In the genomic region with DNA sequence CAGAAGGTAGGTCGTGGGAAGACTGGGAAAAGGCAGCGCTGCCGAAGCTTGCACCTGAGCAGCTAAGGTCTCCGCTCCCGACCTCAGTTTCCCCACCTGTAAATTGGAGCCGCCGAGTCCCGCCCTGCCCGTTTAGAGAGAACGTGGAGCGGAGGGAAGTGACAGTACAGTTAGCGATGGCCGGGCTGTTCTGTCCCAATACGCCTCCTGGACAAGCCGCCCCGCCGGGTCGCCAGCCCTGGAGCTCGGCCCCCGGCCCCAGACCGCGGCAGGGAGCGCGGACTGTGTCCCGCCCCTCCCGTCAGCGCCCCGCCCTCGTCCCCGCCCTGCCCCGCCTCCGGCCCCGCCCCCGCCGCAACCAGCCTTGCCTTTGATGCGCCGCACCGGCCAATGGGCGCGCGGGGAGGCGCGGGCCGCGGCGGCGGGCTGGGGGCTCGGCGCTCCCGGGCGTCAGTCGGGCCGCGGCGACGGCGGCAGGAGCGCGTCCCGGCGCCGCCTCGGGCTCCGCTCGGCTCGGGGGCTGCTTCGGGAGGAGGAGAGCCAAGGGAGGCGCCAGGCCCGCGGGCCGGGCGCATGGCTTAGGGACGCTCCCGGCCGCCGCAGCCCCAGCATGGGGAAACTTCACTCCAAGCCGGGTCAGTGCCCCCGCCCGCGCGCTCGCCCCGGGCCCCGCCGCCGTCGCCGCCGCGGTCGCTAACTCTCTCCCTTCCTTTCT, we compare ENCODE assay signal across 1 cellular context.
TF ChIP-seq lines count a peak whose summit lies in the region.

A gene with protein sequence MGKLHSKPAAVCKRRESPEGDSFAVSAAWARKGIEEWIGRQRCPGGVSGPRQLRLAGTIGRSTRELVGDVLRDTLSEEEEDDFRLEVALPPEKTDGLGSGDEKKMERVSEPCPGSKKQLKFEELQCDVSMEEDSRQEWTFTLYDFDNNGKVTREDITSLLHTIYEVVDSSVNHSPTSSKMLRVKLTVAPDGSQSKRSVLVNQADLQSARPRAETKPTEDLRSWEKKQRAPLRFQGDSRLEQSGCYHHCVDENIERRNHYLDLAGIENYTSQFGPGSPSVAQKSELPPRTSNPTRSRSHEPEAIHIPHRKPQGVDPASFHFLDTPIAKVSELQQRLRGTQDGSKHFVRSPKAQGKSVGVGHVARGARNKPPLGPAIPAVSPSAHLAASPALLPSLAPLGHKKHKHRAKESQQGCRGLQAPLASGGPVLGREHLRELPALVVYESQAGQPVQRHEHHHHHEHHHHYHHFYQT (plus strand): TSS at position 453 of the 715 bp plus-strand sequence. CDS start 158 bp downstream, at position 611.

TF ChIP-seq in HepG2, 621 proteins besides CTCF, POLR2A, EP300 and RAD21 (continued from another document and continues in another):
- TF ChIP-seq, protein P1, sequence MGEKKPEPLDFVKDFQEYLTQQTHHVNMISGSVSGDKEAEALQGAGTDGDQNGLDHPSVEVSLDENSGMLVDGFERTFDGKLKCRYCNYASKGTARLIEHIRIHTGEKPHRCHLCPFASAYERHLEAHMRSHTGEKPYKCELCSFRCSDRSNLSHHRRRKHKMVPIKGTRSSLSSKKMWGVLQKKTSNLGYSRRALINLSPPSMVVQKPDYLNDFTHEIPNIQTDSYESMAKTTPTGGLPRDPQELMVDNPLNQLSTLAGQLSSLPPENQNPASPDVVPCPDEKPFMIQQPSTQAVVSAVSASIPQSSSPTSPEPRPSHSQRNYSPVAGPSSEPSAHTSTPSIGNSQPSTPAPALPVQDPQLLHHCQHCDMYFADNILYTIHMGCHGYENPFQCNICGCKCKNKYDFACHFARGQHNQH (CRISPR knock-in tag; IDR thresholded peaks at IDR 0.05): no peak
- TF ChIP-seq SKI (IDR thresholded peaks at IDR 0.05; ENCODE audit: partially characterized antibody) (peak; percentile 55), KAT8 (CRISPR knock-in tag; IDR thresholded peaks at IDR 0.05) (no peak; the same call in 1 of the 2 replicates), ZNF292 (CRISPR knock-in tag; IDR thresholded peaks at IDR 0.05; ENCODE audit: borderline replicate concordance, low read depth) (0 out of 2 replicates have a peak, but pooled peaks have one; percentile 3), ZNF3 (CRISPR knock-in tag; IDR thresholded peaks at IDR 0.05) (no peak), SP4 (CRISPR knock-in tag; IDR thresholded peaks at IDR 0.05) (peak; percentile 74), ETV6 (CRISPR knock-in tag; conservative IDR thresholded peaks at IDR 0.05) (no peak; the same call in 1 of the 2 replicates), SIN3A (IDR thresholded peaks at IDR 0.05; ENCODE audit: borderline replicate concordance, low read depth, low read length) (peak; percentile 75; the same call in 1 of the 2 replicates), ZNF619 (CRISPR knock-in tag; IDR thresholded peaks at IDR 0.05) (no peak), NFIB (CRISPR knock-in tag; IDR thresholded peaks at IDR 0.05; ENCODE audit: borderline replicate concordance) (no peak), ZNF816 (CRISPR knock-in tag; IDR thresholded peaks at IDR 0.05; ENCODE audit: borderline replicate concordance) (no peak; the same call in 1 of the 2 replicates), CAMTA2 (CRISPR knock-in tag; IDR thresholded peaks at IDR 0.05; ENCODE audit: borderline replicate concordance) (no peak), IKZF1 (IDR thresholded peaks at IDR 0.05) (no peak), AGO1 (IDR thresholded peaks at IDR 0.05; ENCODE audit: low read depth, low read length, poor library complexity, severe bottlenecking) (peak; percentile 30), NFKB2 (CRISPR knock-in tag; IDR thresholded peaks at IDR 0.05; ENCODE audit: borderline replicate concordance) (peak; percentile 33; the same call in 1 of the 2 replicates), FIP1L1 (IDR thresholded peaks at IDR 0.05; ENCODE audit: borderline replicate concordance, insufficient read depth, low read depth, low read length) (no peak)
- TF ChIP-seq, protein P2, sequence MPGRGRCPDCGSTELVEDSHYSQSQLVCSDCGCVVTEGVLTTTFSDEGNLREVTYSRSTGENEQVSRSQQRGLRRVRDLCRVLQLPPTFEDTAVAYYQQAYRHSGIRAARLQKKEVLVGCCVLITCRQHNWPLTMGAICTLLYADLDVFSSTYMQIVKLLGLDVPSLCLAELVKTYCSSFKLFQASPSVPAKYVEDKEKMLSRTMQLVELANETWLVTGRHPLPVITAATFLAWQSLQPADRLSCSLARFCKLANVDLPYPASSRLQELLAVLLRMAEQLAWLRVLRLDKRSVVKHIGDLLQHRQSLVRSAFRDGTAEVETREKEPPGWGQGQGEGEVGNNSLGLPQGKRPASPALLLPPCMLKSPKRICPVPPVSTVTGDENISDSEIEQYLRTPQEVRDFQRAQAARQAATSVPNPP (CRISPR knock-in tag; IDR thresholded peaks at IDR 0.05): no peak
- TF ChIP-seq, protein P3, sequence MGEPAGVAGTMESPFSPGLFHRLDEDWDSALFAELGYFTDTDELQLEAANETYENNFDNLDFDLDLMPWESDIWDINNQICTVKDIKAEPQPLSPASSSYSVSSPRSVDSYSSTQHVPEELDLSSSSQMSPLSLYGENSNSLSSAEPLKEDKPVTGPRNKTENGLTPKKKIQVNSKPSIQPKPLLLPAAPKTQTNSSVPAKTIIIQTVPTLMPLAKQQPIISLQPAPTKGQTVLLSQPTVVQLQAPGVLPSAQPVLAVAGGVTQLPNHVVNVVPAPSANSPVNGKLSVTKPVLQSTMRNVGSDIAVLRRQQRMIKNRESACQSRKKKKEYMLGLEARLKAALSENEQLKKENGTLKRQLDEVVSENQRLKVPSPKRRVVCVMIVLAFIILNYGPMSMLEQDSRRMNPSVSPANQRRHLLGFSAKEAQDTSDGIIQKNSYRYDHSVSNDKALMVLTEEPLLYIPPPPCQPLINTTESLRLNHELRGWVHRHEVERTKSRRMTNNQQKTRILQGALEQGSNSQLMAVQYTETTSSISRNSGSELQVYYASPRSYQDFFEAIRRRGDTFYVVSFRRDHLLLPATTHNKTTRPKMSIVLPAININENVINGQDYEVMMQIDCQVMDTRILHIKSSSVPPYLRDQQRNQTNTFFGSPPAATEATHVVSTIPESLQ (CRISPR knock-in tag; conservative IDR thresholded peaks at IDR 0.05): 0 out of 2 replicates have a peak, but pooled peaks have one; percentile 75
- TF ChIP-seq, protein P4, sequence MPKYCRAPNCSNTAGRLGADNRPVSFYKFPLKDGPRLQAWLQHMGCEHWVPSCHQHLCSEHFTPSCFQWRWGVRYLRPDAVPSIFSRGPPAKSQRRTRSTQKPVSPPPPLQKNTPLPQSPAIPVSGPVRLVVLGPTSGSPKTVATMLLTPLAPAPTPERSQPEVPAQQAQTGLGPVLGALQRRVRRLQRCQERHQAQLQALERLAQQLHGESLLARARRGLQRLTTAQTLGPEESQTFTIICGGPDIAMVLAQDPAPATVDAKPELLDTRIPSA (CRISPR knock-in tag; IDR thresholded peaks at IDR 0.05; ENCODE audit: borderline replicate concordance): no peak
- TF ChIP-seq, protein P5, sequence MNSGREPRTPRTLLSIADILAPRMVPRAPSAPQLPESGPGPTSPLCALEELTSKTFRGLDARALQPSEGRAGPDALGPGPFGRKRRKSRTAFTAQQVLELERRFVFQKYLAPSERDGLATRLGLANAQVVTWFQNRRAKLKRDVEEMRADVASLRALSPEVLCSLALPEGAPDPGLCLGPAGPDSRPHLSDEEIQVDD (CRISPR knock-in tag; IDR thresholded peaks at IDR 0.05; ENCODE audit: borderline replicate concordance): no peak
- TF ChIP-seq, protein P6, sequence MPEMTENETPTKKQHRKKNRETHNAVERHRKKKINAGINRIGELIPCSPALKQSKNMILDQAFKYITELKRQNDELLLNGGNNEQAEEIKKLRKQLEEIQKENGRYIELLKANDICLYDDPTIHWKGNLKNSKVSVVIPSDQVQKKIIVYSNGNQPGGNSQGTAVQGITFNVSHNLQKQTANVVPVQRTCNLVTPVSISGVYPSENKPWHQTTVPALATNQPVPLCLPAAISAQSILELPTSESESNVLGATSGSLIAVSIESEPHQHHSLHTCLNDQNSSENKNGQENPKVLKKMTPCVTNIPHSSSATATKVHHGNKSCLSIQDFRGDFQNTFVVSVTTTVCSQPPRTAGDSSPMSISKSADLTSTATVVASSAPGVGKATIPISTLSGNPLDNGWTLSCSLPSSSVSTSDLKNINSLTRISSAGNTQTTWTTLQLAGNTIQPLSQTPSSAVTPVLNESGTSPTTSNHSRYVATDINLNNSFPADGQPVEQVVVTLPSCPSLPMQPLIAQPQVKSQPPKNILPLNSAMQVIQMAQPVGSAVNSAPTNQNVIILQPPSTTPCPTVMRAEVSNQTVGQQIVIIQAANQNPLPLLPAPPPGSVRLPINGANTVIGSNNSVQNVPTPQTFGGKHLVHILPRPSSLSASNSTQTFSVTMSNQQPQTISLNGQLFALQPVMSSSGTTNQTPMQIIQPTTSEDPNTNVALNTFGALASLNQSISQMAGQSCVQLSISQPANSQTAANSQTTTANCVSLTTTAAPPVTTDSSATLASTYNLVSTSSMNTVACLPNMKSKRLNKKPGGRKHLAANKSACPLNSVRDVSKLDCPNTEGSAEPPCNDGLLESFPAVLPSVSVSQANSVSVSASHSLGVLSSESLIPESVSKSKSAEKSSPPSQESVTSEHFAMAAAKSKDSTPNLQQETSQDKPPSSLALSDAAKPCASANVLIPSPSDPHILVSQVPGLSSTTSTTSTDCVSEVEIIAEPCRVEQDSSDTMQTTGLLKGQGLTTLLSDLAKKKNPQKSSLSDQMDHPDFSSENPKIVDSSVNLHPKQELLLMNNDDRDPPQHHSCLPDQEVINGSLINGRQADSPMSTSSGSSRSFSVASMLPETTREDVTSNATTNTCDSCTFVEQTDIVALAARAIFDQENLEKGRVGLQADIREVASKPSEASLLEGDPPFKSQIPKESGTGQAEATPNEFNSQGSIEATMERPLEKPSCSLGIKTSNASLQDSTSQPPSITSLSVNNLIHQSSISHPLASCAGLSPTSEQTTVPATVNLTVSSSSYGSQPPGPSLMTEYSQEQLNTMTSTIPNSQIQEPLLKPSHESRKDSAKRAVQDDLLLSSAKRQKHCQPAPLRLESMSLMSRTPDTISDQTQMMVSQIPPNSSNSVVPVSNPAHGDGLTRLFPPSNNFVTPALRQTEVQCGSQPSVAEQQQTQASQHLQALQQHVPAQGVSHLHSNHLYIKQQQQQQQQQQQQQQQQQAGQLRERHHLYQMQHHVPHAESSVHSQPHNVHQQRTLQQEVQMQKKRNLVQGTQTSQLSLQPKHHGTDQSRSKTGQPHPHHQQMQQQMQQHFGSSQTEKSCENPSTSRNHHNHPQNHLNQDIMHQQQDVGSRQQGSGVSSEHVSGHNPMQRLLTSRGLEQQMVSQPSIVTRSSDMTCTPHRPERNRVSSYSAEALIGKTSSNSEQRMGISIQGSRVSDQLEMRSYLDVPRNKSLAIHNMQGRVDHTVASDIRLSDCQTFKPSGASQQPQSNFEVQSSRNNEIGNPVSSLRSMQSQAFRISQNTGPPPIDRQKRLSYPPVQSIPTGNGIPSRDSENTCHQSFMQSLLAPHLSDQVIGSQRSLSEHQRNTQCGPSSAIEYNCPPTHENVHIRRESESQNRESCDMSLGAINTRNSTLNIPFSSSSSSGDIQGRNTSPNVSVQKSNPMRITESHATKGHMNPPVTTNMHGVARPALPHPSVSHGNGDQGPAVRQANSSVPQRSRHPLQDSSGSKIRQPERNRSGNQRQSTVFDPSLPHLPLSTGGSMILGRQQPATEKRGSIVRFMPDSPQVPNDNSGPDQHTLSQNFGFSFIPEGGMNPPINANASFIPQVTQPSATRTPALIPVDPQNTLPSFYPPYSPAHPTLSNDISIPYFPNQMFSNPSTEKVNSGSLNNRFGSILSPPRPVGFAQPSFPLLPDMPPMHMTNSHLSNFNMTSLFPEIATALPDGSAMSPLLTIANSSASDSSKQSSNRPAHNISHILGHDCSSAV (CRISPR knock-in tag; IDR thresholded peaks at IDR 0.05; ENCODE audit: borderline replicate concordance): no peak
- TF ChIP-seq, protein P7, sequence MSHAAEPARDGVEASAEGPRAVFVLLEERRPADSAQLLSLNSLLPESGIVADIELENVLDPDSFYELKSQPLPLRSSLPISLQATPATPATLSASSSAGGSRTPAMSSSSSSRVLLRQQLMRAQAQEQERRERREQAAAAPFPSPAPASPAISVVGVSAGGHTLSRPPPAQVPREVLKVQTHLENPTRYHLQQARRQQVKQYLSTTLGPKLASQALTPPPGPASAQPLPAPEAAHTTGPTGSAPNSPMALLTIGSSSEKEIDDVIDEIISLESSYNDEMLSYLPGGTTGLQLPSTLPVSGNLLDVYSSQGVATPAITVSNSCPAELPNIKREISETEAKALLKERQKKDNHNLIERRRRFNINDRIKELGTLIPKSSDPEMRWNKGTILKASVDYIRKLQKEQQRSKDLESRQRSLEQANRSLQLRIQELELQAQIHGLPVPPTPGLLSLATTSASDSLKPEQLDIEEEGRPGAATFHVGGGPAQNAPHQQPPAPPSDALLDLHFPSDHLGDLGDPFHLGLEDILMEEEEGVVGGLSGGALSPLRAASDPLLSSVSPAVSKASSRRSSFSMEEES (CRISPR knock-in tag; IDR thresholded peaks at IDR 0.05): no peak
- TF ChIP-seq, protein P8, sequence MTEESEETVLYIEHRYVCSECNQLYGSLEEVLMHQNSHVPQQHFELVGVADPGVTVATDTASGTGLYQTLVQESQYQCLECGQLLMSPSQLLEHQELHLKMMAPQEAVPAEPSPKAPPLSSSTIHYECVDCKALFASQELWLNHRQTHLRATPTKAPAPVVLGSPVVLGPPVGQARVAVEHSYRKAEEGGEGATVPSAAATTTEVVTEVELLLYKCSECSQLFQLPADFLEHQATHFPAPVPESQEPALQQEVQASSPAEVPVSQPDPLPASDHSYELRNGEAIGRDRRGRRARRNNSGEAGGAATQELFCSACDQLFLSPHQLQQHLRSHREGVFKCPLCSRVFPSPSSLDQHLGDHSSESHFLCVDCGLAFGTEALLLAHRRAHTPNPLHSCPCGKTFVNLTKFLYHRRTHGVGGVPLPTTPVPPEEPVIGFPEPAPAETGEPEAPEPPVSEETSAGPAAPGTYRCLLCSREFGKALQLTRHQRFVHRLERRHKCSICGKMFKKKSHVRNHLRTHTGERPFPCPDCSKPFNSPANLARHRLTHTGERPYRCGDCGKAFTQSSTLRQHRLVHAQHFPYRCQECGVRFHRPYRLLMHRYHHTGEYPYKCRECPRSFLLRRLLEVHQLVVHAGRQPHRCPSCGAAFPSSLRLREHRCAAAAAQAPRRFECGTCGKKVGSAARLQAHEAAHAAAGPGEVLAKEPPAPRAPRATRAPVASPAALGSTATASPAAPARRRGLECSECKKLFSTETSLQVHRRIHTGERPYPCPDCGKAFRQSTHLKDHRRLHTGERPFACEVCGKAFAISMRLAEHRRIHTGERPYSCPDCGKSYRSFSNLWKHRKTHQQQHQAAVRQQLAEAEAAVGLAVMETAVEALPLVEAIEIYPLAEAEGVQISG (CRISPR knock-in tag; IDR thresholded peaks at IDR 0.05): peak; percentile 51
- TF ChIP-seq, protein P9, sequence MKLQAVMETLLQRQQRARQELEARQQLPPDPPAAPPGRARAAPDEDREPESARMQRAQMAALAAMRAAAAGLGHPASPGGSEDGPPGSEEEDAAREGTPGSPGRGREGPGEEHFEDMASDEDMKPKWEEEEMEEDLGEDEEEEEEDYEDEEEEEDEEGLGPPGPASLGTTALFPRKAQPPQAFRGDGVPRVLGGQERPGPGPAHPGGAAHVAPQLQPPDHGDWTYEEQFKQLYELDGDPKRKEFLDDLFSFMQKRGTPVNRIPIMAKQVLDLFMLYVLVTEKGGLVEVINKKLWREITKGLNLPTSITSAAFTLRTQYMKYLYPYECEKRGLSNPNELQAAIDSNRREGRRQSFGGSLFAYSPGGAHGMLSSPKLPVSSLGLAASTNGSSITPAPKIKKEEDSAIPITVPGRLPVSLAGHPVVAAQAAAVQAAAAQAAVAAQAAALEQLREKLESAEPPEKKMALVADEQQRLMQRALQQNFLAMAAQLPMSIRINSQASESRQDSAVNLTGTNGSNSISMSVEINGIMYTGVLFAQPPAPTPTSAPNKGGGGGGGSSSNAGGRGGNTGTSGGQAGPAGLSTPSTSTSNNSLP (IDR thresholded peaks at IDR 0.05; ENCODE audit: low read depth, low read length): no peak
